In the genomic region with DNA sequence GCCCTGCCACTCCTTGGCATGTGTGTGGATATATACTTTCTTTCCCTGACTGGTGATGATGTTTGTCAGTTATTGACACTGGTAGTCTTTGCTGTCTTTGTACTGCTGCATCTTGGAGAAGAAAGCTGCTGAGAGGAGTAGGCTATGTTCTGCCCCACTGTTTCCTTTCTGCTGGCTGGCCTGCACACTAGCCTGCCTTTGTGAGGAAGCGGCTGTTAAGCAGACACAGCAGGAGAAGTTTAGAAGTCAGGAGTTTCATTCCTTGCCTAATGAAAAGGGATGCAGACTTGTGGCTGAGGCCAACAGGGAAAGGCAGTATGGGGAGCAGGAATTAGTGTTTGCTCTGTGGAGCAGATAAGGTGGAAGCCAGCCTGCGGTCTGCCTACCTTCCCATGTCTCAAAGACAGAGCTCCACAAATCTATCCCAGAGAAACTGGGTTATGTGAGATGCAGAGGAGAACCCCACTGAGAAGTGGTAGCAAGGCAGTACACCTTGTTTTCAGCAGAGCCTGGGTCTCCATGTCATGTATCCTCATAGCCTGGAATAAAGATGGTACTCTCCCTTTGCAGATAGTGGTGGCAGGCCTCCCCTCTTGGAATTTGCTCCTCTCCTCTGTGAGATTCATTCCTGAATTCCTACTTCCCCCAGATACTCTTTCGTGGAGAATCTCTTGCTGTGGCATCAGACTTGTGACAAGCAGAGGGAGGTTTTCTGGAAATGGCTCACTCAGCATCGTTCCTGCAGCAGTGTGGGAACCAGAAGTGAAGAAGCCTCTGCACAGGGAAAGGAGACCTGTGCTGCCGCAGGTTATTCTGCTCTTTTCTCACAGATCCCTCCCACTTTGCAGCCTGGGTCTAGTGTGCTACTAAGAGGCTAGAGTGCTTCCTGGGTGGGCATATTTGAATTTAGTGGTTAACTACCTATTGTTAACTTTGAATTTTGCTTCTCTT, we compare ENCODE assay signal across 10 cellular contexts.
DNase-seq lines count a peak whose midpoint lies in the region; ATAC-seq and TF ChIP-seq lines count a peak whose summit lies in the region.
"Had no signal": no experiment of that assay in that cellular context is flagged by ENCODE, and none has a peak within 500 bp of the region (broad histone marks: within the 10 kb centered on the region; RNA-seq: fewer than 3 reads in every experiment).

No MANE protein-coding gene starts in this region.

- H4K20me1 ChIP-seq in SK-N-SH (ENCODE audit: insufficient read depth) = peaks cover 66% of the 10 kb centered on the region

- H2AFZ ChIP-seq in SK-N-SH (ENCODE audit: low read depth) = no peak overlapping the region

- H3F3A ChIP-seq in SK-N-SH (replicated peaks; ENCODE audit: insufficient read depth) = peaks cover 16% of the 10 kb centered on the region

- DNase-seq in CD1c-positive myeloid dendritic cell (ENCODE audit: extremely low spot score) (peak; percentile 22), SK-N-SH (no peak), iPS-NIHi11 (ENCODE audit: low spot score) (peak; percentile 56)
- DNase-seq in activated CD8-positive, alpha-beta memory T cell treated with anti-CD3 and anti-CD28 coated beads, Interleukin-2, amount 50 U/mL, for 48 hours = no peak
- no peak for DNase-seq in activated T-cell treated with anti-CD3 and anti-CD28 coated beads, Interleukin-2, amount 50 U/mL, for 1 hour
- no peak for DNase-seq in activated effector memory CD4-positive, alpha-beta T cell treated with Interleukin-2 at 50 U/mL for 16 hours
- DNase-seq: activated naive CD4-positive, alpha-beta T cell treated with anti-CD3 and anti-CD28 coated beads, Interleukin-2, amount 50 U/mL, for 16 hours; NCI-H774 had no signal

- no peaks in the 10 kb centered on the region for H3K27me3 ChIP-seq in SK-N-SH (ENCODE audit: insufficient read depth)

- peaks cover 25 to 54% of the 10 kb centered on the region in 2 experiments for H3K4me1 ChIP-seq in SK-N-SH (ENCODE audit: control insufficient read depth in 1 of 2, insufficient read depth in 2 of 2, low read depth in 1 of 2, low read length in 1 of 2)

- no peak overlapping the region for H3K4me3 ChIP-seq in SK-N-SH (ENCODE audit: low read depth in 2 of 2, low read length in 1 of 2)

- no peak for TF ChIP-seq EP300 in SK-N-SH (IDR thresholded peaks at IDR 0.05; ENCODE audit: borderline replicate concordance in 1 of 2, low read depth in 1 of 2, low read length in 1 of 2)

- peaks cover 55% of the 10 kb centered on the region; the same call in 1 of the 2 replicates for H3K79me2 ChIP-seq in SK-N-SH (ENCODE audit: insufficient read depth)

- TF ChIP-seq RAD21 in SK-N-SH (IDR thresholded peaks at IDR 0.05; ENCODE audit: low read length) = no peak

- 92% methylated on average over 5 of the region's 5 CpGs for WGBS in SK-N-SH (ENCODE audit: low lambda C conversion rate)

- ATAC-seq in GM21825 (IDR thresholded peaks at IDR 0.05; ENCODE audit: unreplicated experiment) (peak; percentile 35), HG03097 (IDR thresholded peaks at IDR 0.05; ENCODE audit: low FRiP score, unreplicated experiment) (no peak)

- CTCF ChIA-PET in SK-N-SH (lab: Yijun Ruan, JAX) = interaction anchor here (1.1 to 2.6 kb wide), 4 partner anchors 40 to 309 kb away, joined by 3 to 7 read pairs (median 4); no protein-coding TSS in a partner anchor

- POLR2A ChIA-PET in SK-N-SH (lab: Yijun Ruan, JAX) = no interaction called here

- H3K36me3 ChIP-seq in SK-N-SH (replicated peaks in 1 of 2; ENCODE audit: control insufficient read depth in 1 of 2, insufficient read depth in 2 of 2, low read length in 1 of 2) = peaks cover 10 to 12% of the 10 kb centered on the region in 2 experiments

- H3K9me2 ChIP-seq in SK-N-SH = no peaks in the 10 kb centered on the region

- no peak overlapping the region for H3K9ac ChIP-seq in SK-N-SH

- H3K9me3 ChIP-seq in SK-N-SH = no peaks in the 10 kb centered on the region

- TF ChIP-seq CTCF in SK-N-SH (IDR thresholded peaks at IDR 0.05) = no peak

- H3K4me2 ChIP-seq in SK-N-SH = peak overlapping the region; percentile 13

- H3K27ac ChIP-seq in SK-N-SH (ENCODE audit: low read depth in 2 of 2, low read length in 1 of 2) = no peak overlapping the region; a peak in 1 of 4 replicates

TF ChIP-seq in SK-N-SH, 30 proteins besides CTCF, POLR2A, EP300 and RAD21:
- TF ChIP-seq, protein P1, sequence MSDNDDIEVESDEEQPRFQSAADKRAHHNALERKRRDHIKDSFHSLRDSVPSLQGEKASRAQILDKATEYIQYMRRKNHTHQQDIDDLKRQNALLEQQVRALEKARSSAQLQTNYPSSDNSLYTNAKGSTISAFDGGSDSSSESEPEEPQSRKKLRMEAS (IDR thresholded peaks at IDR 0.05; ENCODE audit: low read depth) = no peak
- TF ChIP-seq GATA2 (CRISPR knock-in tag; IDR thresholded peaks at IDR 0.05) (no peak), EZH2phosphoT487 (IDR thresholded peaks at IDR 0.05; ENCODE audit: borderline replicate concordance, low read depth) (no peak), ZBTB33 (IDR thresholded peaks at IDR 0.05; ENCODE audit: borderline replicate concordance, low read depth) (no peak)

Comparison
In these comparisons a context has a peak if more than half of its experiments do, and no peak if none do; other contexts are left out.
1. DNase-seq: peak in CD1c-positive myeloid dendritic cell (single experiment) and iPS-NIHi11 (single experiment); none in SK-N-SH (single experiment), activated CD8-positive, alpha-beta memory T cell treated with anti-CD3 and anti-CD28 coated beads, Interleukin-2, amount 50 U/mL, for 48 hours (single experiment), activated T-cell treated with anti-CD3 and anti-CD28 coated beads, Interleukin-2, amount 50 U/mL, for 1 hour (single experiment) and activated effector memory CD4-positive, alpha-beta T cell treated with Interleukin-2 at 50 U/mL for 16 hours (single experiment).